ENCODE assay signal across 8 cellular contexts in the genomic region with DNA sequence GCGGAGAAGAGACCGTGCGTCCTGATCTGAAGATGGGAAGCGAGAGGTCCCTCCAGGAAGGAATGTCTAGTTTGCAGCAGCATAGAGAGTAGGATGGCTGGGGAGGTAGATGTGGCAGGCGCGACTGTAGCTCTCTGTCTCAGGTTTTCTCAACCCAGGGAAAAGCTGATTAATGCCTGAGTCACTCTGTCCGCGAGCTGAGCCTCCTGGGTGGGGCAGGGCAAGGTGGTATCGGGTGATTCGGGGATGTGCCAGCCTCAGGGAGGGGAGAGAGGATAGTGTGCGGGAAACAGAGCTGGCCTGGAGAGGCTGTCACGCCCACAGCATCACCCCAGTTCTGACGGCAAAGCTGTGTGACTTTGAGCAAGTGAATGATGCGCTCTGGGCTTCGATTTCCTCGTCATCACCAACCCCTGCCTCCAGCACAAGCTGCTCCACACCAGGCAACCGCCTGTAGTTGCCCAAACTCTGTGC. TPM values are rescaled to one million over a fixed set of nuclear protein-coding genes. Genes with fewer than 3 reads are reported as not detected.
DNase-seq lines count a peak whose midpoint lies in the region; ATAC-seq and TF ChIP-seq lines count a peak whose summit lies in the region.
"Had no signal": no experiment of that assay in that cellular context is flagged by ENCODE, and none has a peak within 500 bp of the region (broad histone marks: within the 10 kb centered on the region; RNA-seq: fewer than 3 reads in every experiment).

No MANE protein-coding gene starts in this region.

- H2AFZ ChIP-seq in H9 (ENCODE audit: low read length) = no peak overlapping the region

- H3K79me2 ChIP-seq in H9 (ENCODE audit: insufficient read depth, low read length) = no peaks in the 10 kb centered on the region

- no peak for TF ChIP-seq EP300 in ovary (IDR thresholded peaks at IDR 0.05)

- H3K14ac ChIP-seq in H9 (ENCODE audit: insufficient read depth, low read length) = no peak overlapping the region

- H3K4me1 ChIP-seq in H9 (ENCODE audit: insufficient read depth, low read length) (no peaks in the 10 kb centered on the region), ovary (ENCODE audit: insufficient read depth) (peaks cover 8% of the 10 kb centered on the region)

- H2BK5ac ChIP-seq in H9 (ENCODE audit: insufficient read length, low read length) = no peak overlapping the region

- no peak overlapping the region for H3K27ac ChIP-seq in CD4-positive, alpha-beta T cell (ENCODE audit: low read depth, low read length)
- H3K27ac ChIP-seq in H9 (ENCODE audit: insufficient read length, low read depth, low read length) (no peak overlapping the region), ovary (no peak overlapping the region)

- H3K4ac ChIP-seq in H9 (ENCODE audit: low read depth, low read length) = no peak overlapping the region

- no peak overlapping the region for H2BK12ac ChIP-seq in H9 (ENCODE audit: insufficient read length, low read depth, low read length)

- POLR2A ChIA-PET in CD4-positive, alpha-beta T cell (lab: Charles Lee) = interaction anchor here (1.1 kb wide), 1 partner anchor 77 kb away, joined by 4 read pairs; no protein-coding TSS in a partner anchor

- H4K91ac ChIP-seq in H9 (ENCODE audit: insufficient read length, low read depth, low read length) = no peak overlapping the region

- H3K9me3 ChIP-seq in CD4-positive, alpha-beta T cell (ENCODE audit: control insufficient read depth, low read length) = peaks cover 9% of the 10 kb centered on the region
- H3K9me3 ChIP-seq in H9 (ENCODE audit: control insufficient read depth, low read depth, low read length) (peaks cover 21% of the 10 kb centered on the region), ovary (no peaks in the 10 kb centered on the region)

- no peak overlapping the region for H4K5ac ChIP-seq in H9 (ENCODE audit: insufficient read length, low read depth, low read length)

- no peaks in the 10 kb centered on the region for H3K36me3 Mint-ChIP-seq in CD4-positive, alpha-beta T cell (ENCODE audit: low read depth)
- peaks cover 15 to 23% (median 16%) of the 10 kb centered on the region in 3 experiments for H3K36me3 Mint-ChIP-seq in H9 (ENCODE audit: insufficient read depth in 1 of 3, low read depth in 3 of 3)
- H3K36me3 Mint-ChIP-seq in activated T-helper 17 cell treated with anti-CD3 and anti-CD28 coated beads, Interleukin-2, amount 50 U/mL, for 72 hours (ENCODE audit: low read depth) = no peaks in the 10 kb centered on the region

- H3K23ac ChIP-seq in H9 (ENCODE audit: insufficient read length, low read depth, low read length) = no peak overlapping the region

- no peak overlapping the region for H2BK20ac ChIP-seq in H9 (ENCODE audit: low read depth, low read length, poor library complexity, severe bottlenecking)

- peaks cover 2% of the 10 kb centered on the region for H3K9me3 Mint-ChIP-seq in CD4-positive, alpha-beta T cell
- peaks cover 27 to 49% of the 10 kb centered on the region in 2 experiments for H3K9me3 Mint-ChIP-seq in H9
- H3K9me3 Mint-ChIP-seq in activated T-helper 17 cell treated with anti-CD3 and anti-CD28 coated beads, Interleukin-2, amount 50 U/mL, for 72 hours = peaks cover 11% of the 10 kb centered on the region

- H3T11ph ChIP-seq in H9 (ENCODE audit: low read length) = no peak overlapping the region

- H3K4me2 ChIP-seq in H9 (ENCODE audit: insufficient read depth, insufficient read length, low read length) = no peak overlapping the region

- no peak overlapping the region for H3K9ac ChIP-seq in H9 (ENCODE audit: extremely low read depth, insufficient read length, low read length)

- DNase-seq in CD4-positive, alpha-beta T cell = no peak
- peak; percentile 27 for DNase-seq in H9
- DNase-seq in mucosa of gallbladder (ENCODE audit: low spot score) = peak; percentile 70
- DNase-seq in ovary = no peak
- no peak for DNase-seq in Ammon's horn (ENCODE audit: low spot score)

- no peaks in the 10 kb centered on the region for H3K36me3 ChIP-seq in ovary

- H2BK15ac ChIP-seq in H9 (ENCODE audit: low read depth, low read length) = no peak overlapping the region

- H4K8ac ChIP-seq in H9 (replicated peaks; ENCODE audit: insufficient read length, low read depth, low read length) = no peak overlapping the region

- no peak overlapping the region for H2BK120ac ChIP-seq in H9 (ENCODE audit: low read depth, low read length, poor library complexity, severe bottlenecking)

- no peak overlapping the region for H3K4me3 ChIP-seq in ovary

- no CpG with 5 or more reads among the region's 17 CpGs for WGBS in H9 (ENCODE audit: extremely low coverage, insufficient read length, low lambda C conversion rate)
- WGBS in ovary, 3 donors = 80 to 87% (median 86%) methylated on average over 17 of the region's 17 CpGs

- no peak for ATAC-seq in CD4-positive, alpha-beta T cell (ENCODE audit: poor library complexity)
- peak; percentile 76 for ATAC-seq in activated T-helper 17 cell treated with anti-CD3 and anti-CD28 coated beads, Interleukin-2, amount 50 U/mL, for 72 hours (replicated peaks)
- no peak for ATAC-seq in GM18498 (IDR thresholded peaks at IDR 0.05; ENCODE audit: unreplicated experiment)

- peaks cover 9% of the 10 kb centered on the region for H3K27me3 Mint-ChIP-seq in CD4-positive, alpha-beta T cell
- H3K27me3 Mint-ChIP-seq in H9 (ENCODE audit: low read depth) = peaks cover 30% of the 10 kb centered on the region
- peaks cover 1% of the 10 kb centered on the region for H3K27me3 Mint-ChIP-seq in activated T-helper 17 cell treated with anti-CD3 and anti-CD28 coated beads, Interleukin-2, amount 50 U/mL, for 72 hours

- H3K27me3 ChIP-seq in CD4-positive, alpha-beta T cell (ENCODE audit: control insufficient read depth, insufficient read depth, low read length) = no peaks in the 10 kb centered on the region
- H3K27me3 ChIP-seq in H9 (ENCODE audit: insufficient read depth, low read length) = no peaks in the 10 kb centered on the region
- no peaks in the 10 kb centered on the region for H3K27me3 ChIP-seq in ovary

- no peaks in the 10 kb centered on the region for H3K23me2 ChIP-seq in H9 (ENCODE audit: insufficient read length, low read depth, low read length, poor library complexity, severe bottlenecking)

- no peaks in the 10 kb centered on the region for H3K4me1 Mint-ChIP-seq in CD4-positive, alpha-beta T cell (ENCODE audit: low read depth)
- H3K4me1 Mint-ChIP-seq in H9 = peaks cover 10 to 13% of the 10 kb centered on the region in 2 experiments
- H3K4me1 Mint-ChIP-seq in activated T-helper 17 cell treated with anti-CD3 and anti-CD28 coated beads, Interleukin-2, amount 50 U/mL, for 72 hours = no peaks in the 10 kb centered on the region

- peaks cover 4% of the 10 kb centered on the region for H4K20me1 ChIP-seq in H9 (ENCODE audit: control insufficient read depth, insufficient read depth, insufficient read length)

- no peaks in the 10 kb centered on the region for H3K79me1 ChIP-seq in H9 (ENCODE audit: insufficient read depth, low read depth, low read length, poor library complexity, severe bottlenecking)

- no peak overlapping the region for H3K56ac ChIP-seq in H9 (ENCODE audit: insufficient read length, low read depth, low read length)

- intact Hi-C loops in CD4-positive, alpha-beta T cell (cut with DNase I, micrococcal nuclease) = no loop called here
- intact Hi-C loops in ovary (cut with DNase I) = loop anchor here in 1 of 4 donors (5.0 kb wide), 1 partner anchor 865 kb away; no protein-coding TSS in a partner anchor

- TF ChIP-seq CTCF in CD4-positive, alpha-beta T cell (IDR thresholded peaks at IDR 0.05) = no peak
- TF ChIP-seq CTCF in H9 (conservative IDR thresholded peaks at IDR 0.05) (no peak), ovary (IDR thresholded peaks at IDR 0.05) (no peak)

- TF ChIP-seq POLR2A in ovary (IDR thresholded peaks at IDR 0.05) = no peak

- no peak overlapping the region for H3K27ac Mint-ChIP-seq in CD4-positive, alpha-beta T cell
- H3K27ac Mint-ChIP-seq in H9 = peak overlapping the region in 2 of 3 experiments; percentile 11 to 82; a peak in 2 of 7 replicates
- no peak overlapping the region for H3K27ac Mint-ChIP-seq in activated T-helper 17 cell treated with anti-CD3 and anti-CD28 coated beads, Interleukin-2, amount 50 U/mL, for 72 hours

- H3K18ac ChIP-seq in H9 (ENCODE audit: insufficient read length, low read depth, low read length) = no peak overlapping the region

- no peak overlapping the region for H2AK5ac ChIP-seq in H9 (ENCODE audit: insufficient read length, low read length)

- H3K4me3 Mint-ChIP-seq in CD4-positive, alpha-beta T cell = peak overlapping the region; percentile 21
- H3K4me3 Mint-ChIP-seq in H9 = no peak overlapping the region
- peak overlapping the region; percentile 33 for H3K4me3 Mint-ChIP-seq in activated T-helper 17 cell treated with anti-CD3 and anti-CD28 coated beads, Interleukin-2, amount 50 U/mL, for 72 hours

- CTCF ChIA-PET in CD4-positive, alpha-beta T cell (lab: Charles Lee) = no interaction called here

RNA-seq across cellular contexts. Expression of a gene that starts 28.4 kb away (rescaled TPM):
- total RNA-seq in CD4-positive, alpha-beta T cell = not detected
- total RNA-seq in H9 (2021) (not detected in 2 replicates), mucosa of gallbladder (0.12 TPM), ovary (under 1 TPM in 1 of 7 donors, not detected in 6; 0.18 TPM)
- total RNA-seq in activated T-helper 17 cell treated with anti-CD3 and anti-CD28 coated beads, Interleukin-2, amount 50 U/mL, for 72 hours = not detected
- 1 to 10 TPM in 1 of 2 donors, not detected in 1; 1.6 TPM for polyA plus RNA-seq in ovary
- total RNA-seq: endothelial cell of umbilical vein had no signal
- polyA plus RNA-seq: endothelial cell of umbilical vein had no signal

RNA-seq across cellular contexts. Expression of a gene that starts 46.8 kb away (rescaled TPM):
- not detected for total RNA-seq in CD4-positive, alpha-beta T cell
- total RNA-seq in H9 (2021) (0.04 and 0.07 TPM in 2 replicates), mucosa of gallbladder (0.35 TPM), ovary (under 1 TPM in 6 of 7 donors, not detected in 1; 0.05 to 0.45 (median 0.19) TPM)
- not detected for total RNA-seq in activated T-helper 17 cell treated with anti-CD3 and anti-CD28 coated beads, Interleukin-2, amount 50 U/mL, for 72 hours
- polyA plus RNA-seq in ovary = 1 to 10 TPM in 1 of 2 donors, under 1 TPM in 1; 0.10 to 2.5 TPM
- total RNA-seq: endothelial cell of umbilical vein had no signal
- polyA plus RNA-seq: endothelial cell of umbilical vein had no signal

Comparison
In these comparisons a context has a peak if more than half of its experiments do, and no peak if none do; other contexts are left out.
1. DNase-seq: peak in H9 (single experiment) and mucosa of gallbladder (single experiment); none in CD4-positive, alpha-beta T cell (0 of 10), ovary (0 of 5) and Ammon's horn (single experiment).
2. H3K27ac Mint-ChIP-seq: peak in H9 (2 of 3); none in CD4-positive, alpha-beta T cell (single experiment) and activated T-helper 17 cell treated with anti-CD3 and anti-CD28 coated beads, Interleukin-2, amount 50 U/mL, for 72 hours (single experiment).
3. H3K4me3 Mint-ChIP-seq: peak in CD4-positive, alpha-beta T cell (single experiment) and activated T-helper 17 cell treated with anti-CD3 and anti-CD28 coated beads, Interleukin-2, amount 50 U/mL, for 72 hours (single experiment); none in H9 (0 of 2).